ENCODE assay signal across 13 cellular contexts in genomic region chr12:11863988-11864387, GRCh38.
DNase-seq lines count a peak whose midpoint lies in the region; ATAC-seq and TF ChIP-seq lines count a peak whose summit lies in the region.
"Had no signal": no experiment of that assay in that cellular context is flagged by ENCODE, and none has a peak within 500 bp of the region (broad histone marks: within the 10 kb centered on the region; RNA-seq: fewer than 3 reads in every experiment).

No MANE protein-coding gene starts in this region.

- no peak overlapping the region for H3K18ac ChIP-seq in IMR-90 (ENCODE audit: low read depth, low read length)
- no peak overlapping the region for H3K18ac ChIP-seq in trophoblast cell (ENCODE audit: low read length)

- H2AK5ac ChIP-seq in IMR-90 (ENCODE audit: low read depth, low read length) (no peak overlapping the region), trophoblast cell (ENCODE audit: low read length) (no peak overlapping the region)

- POLR2A ChIA-PET in IMR-90 (lab: Charles Lee; ENCODE audit: unreplicated experiment) = no interaction called here

- no peaks in the 10 kb centered on the region for H3K27me3 Mint-ChIP-seq in chondrocyte (ENCODE audit: low read depth)

- H2BK120ac ChIP-seq in IMR-90 (ENCODE audit: low read depth, low read length) (no peak overlapping the region), trophoblast cell (ENCODE audit: insufficient read depth, low read length, poor library complexity) (no peak overlapping the region)

- no peak overlapping the region for H3K56ac ChIP-seq in IMR-90 (ENCODE audit: extremely low read depth, insufficient read depth, low read length)

- no peak overlapping the region for H2AK9ac ChIP-seq in IMR-90 (replicated peaks; ENCODE audit: low read depth, low read length, poor library complexity)

- H3K14ac ChIP-seq in IMR-90 (replicated peaks; ENCODE audit: low read depth, low read length) (peak overlapping the region; percentile 13; the same call in 1 of the 2 replicates), trophoblast cell (ENCODE audit: low read length) (no peak overlapping the region)

- H3K9me1 ChIP-seq in IMR-90 (ENCODE audit: insufficient read depth, low read length) = peaks cover 16% of the 10 kb centered on the region

- BruUV-seq in IMR-90 (replicated peaks; lab: Mats Ljungman, UMichigan) = no TSS peak

- H3K27me3 ChIP-seq in IMR-90 (ENCODE audit: control insufficient read depth, insufficient read depth, low read length) = no peaks in the 10 kb centered on the region
- no peaks in the 10 kb centered on the region for H3K27me3 ChIP-seq in lung (ENCODE audit: control insufficient read depth, insufficient read depth)
- H3K27me3 ChIP-seq in trophoblast cell (ENCODE audit: insufficient read depth, low read length) = no peaks in the 10 kb centered on the region
- H3K27me3 ChIP-seq: SJCRH30 had no signal

- H3K79me1 ChIP-seq in IMR-90 (ENCODE audit: low read depth in 1 of 2, low read length in 2 of 2) (peaks cover 28 to 33% of the 10 kb centered on the region in 2 experiments), trophoblast cell (ENCODE audit: low read length) (peaks cover 2% of the 10 kb centered on the region)

- H2BK12ac ChIP-seq in trophoblast cell (ENCODE audit: low read length) = no peak overlapping the region

- H3K4me1 Mint-ChIP-seq in chondrocyte (ENCODE audit: low read depth) = peaks cover 32% of the 10 kb centered on the region
- H3K4me1 Mint-ChIP-seq in stimulated activated effector memory CD8-positive, alpha-beta T cell treated with anti-CD3 and anti-CD28 coated beads, Interleukin-12 subunit alpha, Interleukin-12 subunit beta, amount 100 ng/mL, for 72 hours = peaks cover 74% of the 10 kb centered on the region

- H4K5ac ChIP-seq in IMR-90 (ENCODE audit: low read depth, low read length) = no peak overlapping the region

- H3K4ac ChIP-seq in IMR-90 (ENCODE audit: low read depth, low read length) = no peak overlapping the region
- no peak overlapping the region for H3K4ac ChIP-seq in trophoblast cell (ENCODE audit: low read depth, low read length)

- no peak overlapping the region for H3K27ac ChIP-seq in IMR-90 (ENCODE audit: insufficient read depth, low read length)
- peak overlapping the region; percentile 81 to 88 for H3K27ac ChIP-seq in lung (ENCODE audit: low read depth in 1 of 2, low read length in 1 of 2)
- no peak overlapping the region for H3K27ac ChIP-seq in trophoblast cell (ENCODE audit: low read depth, low read length)
- H3K27ac ChIP-seq: SJCRH30 had no signal

- peaks cover 15% of the 10 kb centered on the region for H3K36me3 ChIP-seq in IMR-90 (ENCODE audit: control insufficient read depth, insufficient read depth, low read length)
- peaks cover 4% of the 10 kb centered on the region in 2 donors for H3K36me3 ChIP-seq in lung (ENCODE audit: control insufficient read depth in 2 of 2, insufficient read depth in 2 of 2, low read length in 2 of 2)
- H3K36me3 ChIP-seq in trophoblast cell (ENCODE audit: control insufficient read depth in 1 of 2, insufficient read depth in 2 of 2, low read length in 2 of 2) = no peaks in the 10 kb centered on the region
- H3K36me3 ChIP-seq: SJCRH30 had no signal

- TF ChIP-seq POLR2A in IMR-90 (IDR thresholded peaks at IDR 0.05; ENCODE audit: low read depth, low read length) = no peak

- peaks cover 3% of the 10 kb centered on the region; the same call in 1 of the 2 replicates for H3K9me3 ChIP-seq in IMR-90 (ENCODE audit: control insufficient read depth, insufficient read depth, low read length)
- H3K9me3 ChIP-seq in lung (ENCODE audit: control insufficient read depth in 2 of 2, insufficient read depth in 1 of 2, low read length in 1 of 2) = peaks cover 0 to 2% of the 10 kb centered on the region in 2 donors
- H3K9me3 ChIP-seq in trophoblast cell (ENCODE audit: insufficient read depth, low read depth, low read length) = no peaks in the 10 kb centered on the region

- no peak overlapping the region for H3K4me3 ChIP-seq in IMR-90 (ENCODE audit: insufficient read depth, low read depth, low read length)
- no peak overlapping the region for H3K4me3 ChIP-seq in lung
- H3K4me3 ChIP-seq in trophoblast cell (ENCODE audit: low read depth, low read length) = no peak overlapping the region
- H3K4me3 ChIP-seq: SJCRH30 had no signal

- DNase-seq in IMR-90 = no peak
- no peak for DNase-seq in chondrocyte (ENCODE audit: low spot score)
- no peak for DNase-seq in lung (ENCODE audit: low spot score)
- DNase-seq in stimulated activated effector memory CD8-positive, alpha-beta T cell treated with anti-CD3 and anti-CD28 coated beads, Interleukin-12 subunit alpha, Interleukin-12 subunit beta, amount 100 ng/mL, for 72 hours (ENCODE audit: low spot score in 2 of 2) = no peak
- no peak for DNase-seq in HuH-7 (ENCODE audit: low spot score)
- no peak for DNase-seq in central memory CD4-positive, alpha-beta T cell
- no peak for DNase-seq in trophoblast cell
- DNase-seq: DMS79, HFFc6, kidney glomerular epithelial cell, NCI-H2107, SJCRH30 had no signal

- no peak overlapping the region for H2BK15ac ChIP-seq in IMR-90 (ENCODE audit: low read depth, low read length)

- no peak for TF ChIP-seq CTCF in IMR-90 (conservative IDR thresholded peaks at IDR 0.05; ENCODE audit: low read depth, low read length)
- TF ChIP-seq CTCF in chondrocyte (IDR thresholded peaks at IDR 0.05) = no peak
- TF ChIP-seq CTCF in lung (IDR thresholded peaks at IDR 0.05; ENCODE audit: control extremely low read depth, extremely low read depth) = no peak

- 0 out of 2 replicates have a peak overlapping the region, but pooled peaks have one; percentile 14 for H4K91ac ChIP-seq in IMR-90 (ENCODE audit: insufficient read depth, low read depth, low read length)
- no peak overlapping the region for H4K91ac ChIP-seq in trophoblast cell (ENCODE audit: low read depth, low read length)

- intact Hi-C loops in IMR-90 (cut with micrococcal nuclease) = no loop called here

- whole genome bisulfite sequencing in IMR-90 (ENCODE audit: extremely low coverage in 2 of 2, insufficient read length in 1 of 2), 2 experiments = no CpG with 5 or more reads among the region's 3 CpGs
- WGBS in lung, 2 donors = 19 to 38% methylated on average over 3 of the region's 3 CpGs
- WGBS in trophoblast cell (ENCODE audit: extremely low coverage, insufficient coverage, insufficient read length) = no CpG with 5 or more reads among the region's 3 CpGs

- in situ Hi-C loops in IMR-90 (cut with MboI; ENCODE audit: low sequenced_read_pairs) = no loop called here

- peak overlapping the region; percentile 96 for H3K27ac Mint-ChIP-seq in chondrocyte (ENCODE audit: unreplicated experiment)
- H3K27ac Mint-ChIP-seq in stimulated activated effector memory CD8-positive, alpha-beta T cell treated with anti-CD3 and anti-CD28 coated beads, Interleukin-12 subunit alpha, Interleukin-12 subunit beta, amount 100 ng/mL, for 72 hours = peak overlapping the region; percentile 67

- peaks cover 3% of the 10 kb centered on the region; the same call in 1 of the 2 replicates for H3K4me1 ChIP-seq in IMR-90 (ENCODE audit: control insufficient read depth, insufficient read depth, low read length)
- H3K4me1 ChIP-seq in lung (ENCODE audit: control insufficient read depth in 2 of 2, insufficient read depth in 2 of 2, low read length in 2 of 2) = peaks cover 14 to 35% of the 10 kb centered on the region in 2 donors
- H3K4me1 ChIP-seq in trophoblast cell (ENCODE audit: control insufficient read depth in 1 of 2, insufficient read depth in 2 of 2, low read length in 2 of 2) = peaks cover 13 to 21% of the 10 kb centered on the region in 2 experiments
- H3K4me1 ChIP-seq: SJCRH30 had no signal

- no peak overlapping the region for H3K4me2 ChIP-seq in IMR-90 (ENCODE audit: low read depth, low read length)
- H3K4me2 ChIP-seq in trophoblast cell (ENCODE audit: low read length) = no peak overlapping the region

- H2BK5ac ChIP-seq in IMR-90 (ENCODE audit: low read depth, low read length, poor library complexity, severe bottlenecking) (no peak overlapping the region), trophoblast cell (ENCODE audit: low read depth, low read length, poor library complexity) (no peak overlapping the region)

- H4K8ac ChIP-seq in IMR-90 (ENCODE audit: low read depth in 2 of 2, low read length in 2 of 2) = no peak overlapping the region; a peak in 1 of 4 replicates
- no peak overlapping the region for H4K8ac ChIP-seq in trophoblast cell (ENCODE audit: low read depth, low read length)

- H4K12ac ChIP-seq in trophoblast cell (ENCODE audit: low read depth, low read length) = no peak overlapping the region

- H3K4me3 Mint-ChIP-seq in chondrocyte (ENCODE audit: unreplicated experiment) = no peak overlapping the region
- H3K4me3 Mint-ChIP-seq in stimulated activated effector memory CD8-positive, alpha-beta T cell treated with anti-CD3 and anti-CD28 coated beads, Interleukin-12 subunit alpha, Interleukin-12 subunit beta, amount 100 ng/mL, for 72 hours = no peak overlapping the region

- H3K9ac ChIP-seq in IMR-90 (ENCODE audit: low read depth, low read length) (no peak overlapping the region), trophoblast cell (ENCODE audit: low read length) (no peak overlapping the region)

- H3K36me3 Mint-ChIP-seq in chondrocyte (ENCODE audit: low read depth) = peaks cover 20% of the 10 kb centered on the region
- peaks cover 96% of the 10 kb centered on the region for H3K36me3 Mint-ChIP-seq in stimulated activated effector memory CD8-positive, alpha-beta T cell treated with anti-CD3 and anti-CD28 coated beads, Interleukin-12 subunit alpha, Interleukin-12 subunit beta, amount 100 ng/mL, for 72 hours

- ATAC-seq in IMR-90 (ENCODE audit: low read depth) (no peak), lung (ENCODE audit: insufficient read depth, low FRiP score) (peak; percentile 52), HG02642 (IDR thresholded peaks at IDR 0.05; ENCODE audit: poor library complexity, unreplicated experiment) (no peak)
- no peak for ATAC-seq in stimulated activated effector memory CD8-positive, alpha-beta T cell treated with anti-CD3 and anti-CD28 coated beads, Interleukin-12 subunit alpha, Interleukin-12 subunit beta, amount 100 ng/mL, for 72 hours

- H3K9me3 Mint-ChIP-seq in chondrocyte (ENCODE audit: low read depth) = peaks cover 16% of the 10 kb centered on the region
- H3K9me3 Mint-ChIP-seq in stimulated activated effector memory CD8-positive, alpha-beta T cell treated with anti-CD3 and anti-CD28 coated beads, Interleukin-12 subunit alpha, Interleukin-12 subunit beta, amount 100 ng/mL, for 72 hours = peaks cover 6% of the 10 kb centered on the region

- CTCF ChIA-PET in IMR-90 (lab: Yijun Ruan, JAX) = no interaction called here

- H3K23ac ChIP-seq in IMR-90 (ENCODE audit: low read depth, low read length) = peak overlapping the region; percentile 36; the same call in 1 of the 2 replicates
- H3K23ac ChIP-seq in trophoblast cell (ENCODE audit: low read length) = no peak overlapping the region

- no peaks in the 10 kb centered on the region for H3K79me2 ChIP-seq in trophoblast cell (ENCODE audit: control insufficient read depth, insufficient read depth, low read length, poor library complexity)

- dilution Hi-C loops in IMR-90 (cut with HindIII; ENCODE audit: low sequenced_read_pairs, unreplicated experiment) = no loop called here

- TF ChIP-seq RAD21 in IMR-90 (IDR thresholded peaks at IDR 0.05; ENCODE audit: low read length) = no peak

- H2BK20ac ChIP-seq in IMR-90 (ENCODE audit: low read depth, low read length) = no peak overlapping the region

- H2AFZ ChIP-seq in IMR-90 (replicated peaks; ENCODE audit: low read length, poor library complexity) (no peak overlapping the region), trophoblast cell (ENCODE audit: insufficient read depth, low read length, poor library complexity) (no peak overlapping the region)

- no peaks in the 10 kb centered on the region; the same call in 1 of the 2 replicates for H4K20me1 ChIP-seq in IMR-90 (ENCODE audit: insufficient read depth, low read length)

Comparison
In these comparisons a context has a peak if more than half of its experiments do, and no peak if none do; other contexts are left out.
1. H3K27ac ChIP-seq: peak in lung (2 of 2); none in IMR-90 (single experiment) and trophoblast cell (single experiment).